8 cellular contexts compared by ENCODE assay signal in genomic region chr12:102119674-102120563, GRCh38. TPM values are rescaled to one million over a fixed set of nuclear protein-coding genes. Genes with fewer than 3 reads are reported as not detected.
DNase-seq lines count a peak whose midpoint lies in the region; ATAC-seq and TF ChIP-seq lines count a peak whose summit lies in the region.

A gene with protein sequence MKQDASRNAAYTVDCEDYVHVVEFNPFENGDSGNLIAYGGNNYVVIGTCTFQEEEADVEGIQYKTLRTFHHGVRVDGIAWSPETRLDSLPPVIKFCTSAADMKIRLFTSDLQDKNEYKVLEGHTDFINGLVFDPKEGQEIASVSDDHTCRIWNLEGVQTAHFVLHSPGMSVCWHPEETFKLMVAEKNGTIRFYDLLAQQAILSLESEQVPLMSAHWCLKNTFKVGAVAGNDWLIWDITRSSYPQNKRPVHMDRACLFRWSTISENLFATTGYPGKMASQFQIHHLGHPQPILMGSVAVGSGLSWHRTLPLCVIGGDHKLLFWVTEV (minus strand): TSS chr12:102120114. CDS start chr12:102118518, 1,596 bp downstream.
A gene with protein sequence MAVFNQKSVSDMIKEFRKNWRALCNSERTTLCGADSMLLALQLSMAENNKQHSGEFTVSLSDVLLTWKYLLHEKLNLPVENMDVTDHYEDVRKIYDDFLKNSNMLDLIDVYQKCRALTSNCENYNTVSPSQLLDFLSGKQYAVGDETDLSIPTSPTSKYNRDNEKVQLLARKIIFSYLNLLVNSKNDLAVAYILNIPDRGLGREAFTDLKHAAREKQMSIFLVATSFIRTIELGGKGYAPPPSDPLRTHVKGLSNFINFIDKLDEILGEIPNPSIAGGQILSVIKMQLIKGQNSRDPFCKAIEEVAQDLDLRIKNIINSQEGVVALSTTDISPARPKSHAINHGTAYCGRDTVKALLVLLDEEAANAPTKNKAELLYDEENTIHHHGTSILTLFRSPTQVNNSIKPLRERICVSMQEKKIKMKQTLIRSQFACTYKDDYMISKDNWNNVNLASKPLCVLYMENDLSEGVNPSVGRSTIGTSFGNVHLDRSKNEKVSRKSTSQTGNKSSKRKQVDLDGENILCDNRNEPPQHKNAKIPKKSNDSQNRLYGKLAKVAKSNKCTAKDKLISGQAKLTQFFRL (plus strand): TSS chr12:102120183. CDS start chr12:102123889, 3,706 bp downstream.

- H2AFZ ChIP-seq in fibroblast of lung (ENCODE audit: low read length): peak within 1 kb of the TSS; percentile 99

- H3K27ac ChIP-seq in DOHH2 (ENCODE audit: low read depth, low read length) (peak within 1 kb of the TSS; percentile 67), KOPT-K1 (ENCODE audit: low read depth, low read length, poor library complexity, severe bottlenecking) (peak within 1 kb of the TSS; percentile 78), fibroblast of lung (ENCODE audit: insufficient read depth, low read length) (peak within 1 kb of the TSS; percentile 76)
- H3K27ac ChIP-seq in naive thymus-derived CD4-positive, alpha-beta T cell (ENCODE audit: low read depth, low read length): peak within 1 kb of the TSS; percentile 91

- peak; percentile 95 for ATAC-seq in GM21786 (IDR thresholded peaks at IDR 0.05; ENCODE audit: unreplicated experiment)
- peak; percentile 98 for ATAC-seq in naive thymus-derived CD4-positive, alpha-beta T cell
- peak; percentile 98 for ATAC-seq in stimulated activated naive B cell treated with anti-CD40 and anti-IgM and Interleukin-4, amounts not matched to agents 10 μg/mL and 1 μg/mL and 100 μg/mL, for 72 hours (replicated peaks)

- no peaks in the 10 kb centered on the region for H3K9me2 ChIP-seq in DOHH2 (replicated peaks; ENCODE audit: control insufficient read depth, low read length)

- no peaks in the 10 kb centered on the region for H3K27me3 ChIP-seq in DOHH2 (ENCODE audit: control insufficient read depth, low read length)
- no peaks in the 10 kb centered on the region for H3K27me3 ChIP-seq in fibroblast of lung (ENCODE audit: control insufficient read depth, insufficient read depth, low read length)
- no peaks in the 10 kb centered on the region for H3K27me3 ChIP-seq in naive thymus-derived CD4-positive, alpha-beta T cell (ENCODE audit: control insufficient read depth in 2 of 2, insufficient read depth in 2 of 2, low read length in 2 of 2)

- no peaks in the 10 kb centered on the region for H3K9me3 Mint-ChIP-seq in activated T-helper 1 cell treated with anti-CD3 and anti-CD28 coated beads, Interleukin-12 subunit alpha, Interleukin-12 subunit beta, Interleukin-2, Interleukin-4 antibody, amounts not matched to agents 30 ng/mL and 10 ng/mL and 1 ng/mL, durations not matched to agents 14 hours and 24 hours and 36 hours
- H3K9me3 Mint-ChIP-seq in naive thymus-derived CD4-positive, alpha-beta T cell: no peaks in the 10 kb centered on the region
- no peaks in the 10 kb centered on the region for H3K9me3 Mint-ChIP-seq in stimulated activated naive B cell treated with anti-CD40 and anti-IgM and Interleukin-4, amounts not matched to agents 10 μg/mL and 1 μg/mL and 100 μg/mL, for 72 hours

- DNase-seq in RKO (ENCODE audit: low spot score): peak; percentile 92
- peak; percentile 92 for DNase-seq in activated T-helper 1 cell treated with anti-CD3 and anti-CD28 coated beads, Interleukin-12 subunit alpha, Interleukin-12 subunit beta, Interleukin-2, Interleukin-4 antibody, amounts not matched to agents 30 ng/mL and 10 ng/mL and 1 ng/mL, durations not matched to agents 14 hours and 24 hours and 36 hours (ENCODE audit: low spot score)
- DNase-seq in fibroblast of lung (ENCODE audit: low read depth in 2 of 2): peak; percentile 84 to 86
- peak; percentile 87 to 94 (median 91) for DNase-seq in naive thymus-derived CD4-positive, alpha-beta T cell
- peak; percentile 89 for DNase-seq in stimulated activated naive B cell treated with anti-CD40 and anti-IgM and Interleukin-4, amounts not matched to agents 10 μg/mL and 1 μg/mL and 100 μg/mL, for 72 hours

- intact Hi-C loops in activated T-helper 1 cell treated with anti-CD3 and anti-CD28 coated beads, Interleukin-12 subunit alpha, Interleukin-12 subunit beta, Interleukin-2, Interleukin-4 antibody, amounts not matched to agents 30 ng/mL and 10 ng/mL and 1 ng/mL, durations not matched to agents 14 hours and 24 hours and 36 hours (cut with micrococcal nuclease): loop anchor here (1.0 to 2.0 kb wide), 8 partner anchors 49 to 839 kb away; partner anchors contain the start of genes DRAM1 and UTP20
- intact Hi-C loops in naive thymus-derived CD4-positive, alpha-beta T cell (cut with micrococcal nuclease): loop anchor here (1.0 to 10.0 kb wide), 12 partner anchors 58 to 1978 kb away; partner anchors contain the start of genes ACTR6 (in 2 of the 2), BLTP3B (in 1 of the 2), DEPDC4 (in 1 of the 2) and DRAM1 (in 1 of the 2)

- H3K4me3 Mint-ChIP-seq in activated T-helper 1 cell treated with anti-CD3 and anti-CD28 coated beads, Interleukin-12 subunit alpha, Interleukin-12 subunit beta, Interleukin-2, Interleukin-4 antibody, amounts not matched to agents 30 ng/mL and 10 ng/mL and 1 ng/mL, durations not matched to agents 14 hours and 24 hours and 36 hours: peak within 1 kb of the TSS; percentile 92
- peak within 1 kb of the TSS; percentile 88 to 98 (median 93) for H3K4me3 Mint-ChIP-seq in naive thymus-derived CD4-positive, alpha-beta T cell
- H3K4me3 Mint-ChIP-seq in stimulated activated naive B cell treated with anti-CD40 and anti-IgM and Interleukin-4, amounts not matched to agents 10 μg/mL and 1 μg/mL and 100 μg/mL, for 72 hours: peak within 1 kb of the TSS; percentile 90 to 97

- peak within 1 kb of the TSS; percentile 80 for H3K9ac ChIP-seq in fibroblast of lung (ENCODE audit: insufficient read depth, low read length)

- CTCF ChIA-PET in naive thymus-derived CD4-positive, alpha-beta T cell (lab: Charles Lee): no interaction called here

- H3K36me3 ChIP-seq in DOHH2 (ENCODE audit: control insufficient read depth, low read length) (peaks cover 73% of the 10 kb centered on the region), KOPT-K1 (ENCODE audit: insufficient read depth, low read length) (peaks cover 51% of the 10 kb centered on the region), fibroblast of lung (ENCODE audit: control insufficient read depth, insufficient read depth, low read length) (no peaks in the 10 kb centered on the region)
- no peaks in the 10 kb centered on the region for H3K36me3 ChIP-seq in naive thymus-derived CD4-positive, alpha-beta T cell (ENCODE audit: control insufficient read depth in 2 of 3, insufficient read depth in 3 of 3, low read length in 3 of 3)

- TF ChIP-seq CTCF in DOHH2 (IDR thresholded peaks at IDR 0.05; ENCODE audit: low read depth, low read length, poor library complexity, severe bottlenecking): peak; percentile 7
- no peak for TF ChIP-seq CTCF in fibroblast of lung (conservative IDR thresholded peaks at IDR 0.05 in 1 of 2, IDR thresholded peaks at IDR 0.05 in 1 of 2; ENCODE audit: low read depth in 1 of 2, low read length in 2 of 2)

- H3K27ac Mint-ChIP-seq in activated T-helper 1 cell treated with anti-CD3 and anti-CD28 coated beads, Interleukin-12 subunit alpha, Interleukin-12 subunit beta, Interleukin-2, Interleukin-4 antibody, amounts not matched to agents 30 ng/mL and 10 ng/mL and 1 ng/mL, durations not matched to agents 14 hours and 24 hours and 36 hours: peak within 1 kb of the TSS; percentile 95
- H3K27ac Mint-ChIP-seq in naive thymus-derived CD4-positive, alpha-beta T cell: peak within 1 kb of the TSS; percentile 86 to 97 (median 92)
- H3K27ac Mint-ChIP-seq in stimulated activated naive B cell treated with anti-CD40 and anti-IgM and Interleukin-4, amounts not matched to agents 10 μg/mL and 1 μg/mL and 100 μg/mL, for 72 hours: peak within 1 kb of the TSS; percentile 97

- POLR2A ChIA-PET in naive thymus-derived CD4-positive, alpha-beta T cell (lab: Charles Lee): interaction anchor here (1.5 to 2.6 kb wide), 2 partner anchors 19 to 58 kb away, joined by 4 to 16 read pairs; partner anchors contain the start of gene WASHC3

- H3K4me3 ChIP-seq in DOHH2 (ENCODE audit: low read length) (peak within 1 kb of the TSS; percentile 84), fibroblast of lung (replicated peaks in 1 of 4; ENCODE audit: control extremely low read depth in 1 of 4, insufficient read depth in 1 of 4, low read depth in 3 of 4, low read length in 4 of 4) (peak within 1 kb of the TSS; percentile 64 to 94 (median 84))
- H3K4me3 ChIP-seq in naive thymus-derived CD4-positive, alpha-beta T cell (ENCODE audit: low read length): peak within 1 kb of the TSS; percentile 93

- H3K36me3 Mint-ChIP-seq in activated T-helper 1 cell treated with anti-CD3 and anti-CD28 coated beads, Interleukin-12 subunit alpha, Interleukin-12 subunit beta, Interleukin-2, Interleukin-4 antibody, amounts not matched to agents 30 ng/mL and 10 ng/mL and 1 ng/mL, durations not matched to agents 14 hours and 24 hours and 36 hours (ENCODE audit: low read depth): peaks cover 15% of the 10 kb centered on the region
- H3K36me3 Mint-ChIP-seq in naive thymus-derived CD4-positive, alpha-beta T cell: peaks cover 0 to 19% (median 12%) of the 10 kb centered on the region in 5 donors
- peaks cover 5 to 10% of the 10 kb centered on the region in 2 donors for H3K36me3 Mint-ChIP-seq in stimulated activated naive B cell treated with anti-CD40 and anti-IgM and Interleukin-4, amounts not matched to agents 10 μg/mL and 1 μg/mL and 100 μg/mL, for 72 hours

- peaks cover 48% of the 10 kb centered on the region for H3K4me1 Mint-ChIP-seq in activated T-helper 1 cell treated with anti-CD3 and anti-CD28 coated beads, Interleukin-12 subunit alpha, Interleukin-12 subunit beta, Interleukin-2, Interleukin-4 antibody, amounts not matched to agents 30 ng/mL and 10 ng/mL and 1 ng/mL, durations not matched to agents 14 hours and 24 hours and 36 hours (ENCODE audit: low read depth)
- H3K4me1 Mint-ChIP-seq in naive thymus-derived CD4-positive, alpha-beta T cell: peaks cover 14 to 49% (median 27%) of the 10 kb centered on the region in 7 donors
- peaks cover 11 to 16% of the 10 kb centered on the region in 2 donors for H3K4me1 Mint-ChIP-seq in stimulated activated naive B cell treated with anti-CD40 and anti-IgM and Interleukin-4, amounts not matched to agents 10 μg/mL and 1 μg/mL and 100 μg/mL, for 72 hours

- peaks cover 30% of the 10 kb centered on the region for H3K4me1 ChIP-seq in DOHH2 (ENCODE audit: control insufficient read depth, low read length)
- H3K4me1 ChIP-seq in fibroblast of lung (ENCODE audit: control insufficient read depth, extremely low read depth, insufficient read depth, low read length): no peaks in the 10 kb centered on the region
- H3K4me1 ChIP-seq in naive thymus-derived CD4-positive, alpha-beta T cell (ENCODE audit: control insufficient read depth in 2 of 2, insufficient read depth in 2 of 2, low read length in 2 of 2): peaks cover 9 to 14% of the 10 kb centered on the region in 2 donors

- H3K9me3 ChIP-seq in DOHH2 (ENCODE audit: control insufficient read depth, insufficient read depth, low read length): no peaks in the 10 kb centered on the region
- no peaks in the 10 kb centered on the region for H3K9me3 ChIP-seq in KOPT-K1 (ENCODE audit: insufficient read depth, low read length, poor library complexity, severe bottlenecking)
- no peaks in the 10 kb centered on the region for H3K9me3 ChIP-seq in fibroblast of lung (ENCODE audit: control insufficient read depth, insufficient read depth, low read depth, low read length)
- no peaks in the 10 kb centered on the region for H3K9me3 ChIP-seq in naive thymus-derived CD4-positive, alpha-beta T cell (ENCODE audit: control insufficient read depth in 2 of 3, low read length in 3 of 3)

- peaks cover 65% of the 10 kb centered on the region for H3K79me2 ChIP-seq in DOHH2 (ENCODE audit: control insufficient read depth, low read length)
- H3K79me2 ChIP-seq in fibroblast of lung (ENCODE audit: control insufficient read depth, insufficient read depth, low read length): peaks cover 29% of the 10 kb centered on the region

- H3F3A ChIP-seq in DOHH2 (ENCODE audit: control insufficient read depth, insufficient read depth): no peaks in the 10 kb centered on the region; the same call in 1 of the 2 replicates

- H4K20me1 ChIP-seq in DOHH2 (ENCODE audit: control insufficient read depth, insufficient read depth, low read depth, low read length) (no peaks in the 10 kb centered on the region), fibroblast of lung (ENCODE audit: control insufficient read depth, extremely low read depth, insufficient read depth, low read length) (no peaks in the 10 kb centered on the region)

- H3K4me2 ChIP-seq in DOHH2 (ENCODE audit: low read length): peak within 1 kb of the TSS; percentile 91
- H3K4me2 ChIP-seq in fibroblast of lung (ENCODE audit: extremely low read depth, insufficient read depth, low read length): peak within 1 kb of the TSS; percentile 94

- H3K27me3 Mint-ChIP-seq in activated T-helper 1 cell treated with anti-CD3 and anti-CD28 coated beads, Interleukin-12 subunit alpha, Interleukin-12 subunit beta, Interleukin-2, Interleukin-4 antibody, amounts not matched to agents 30 ng/mL and 10 ng/mL and 1 ng/mL, durations not matched to agents 14 hours and 24 hours and 36 hours (ENCODE audit: insufficient read depth): no peaks in the 10 kb centered on the region
- no peaks in the 10 kb centered on the region for H3K27me3 Mint-ChIP-seq in naive thymus-derived CD4-positive, alpha-beta T cell
- no peaks in the 10 kb centered on the region for H3K27me3 Mint-ChIP-seq in stimulated activated naive B cell treated with anti-CD40 and anti-IgM and Interleukin-4, amounts not matched to agents 10 μg/mL and 1 μg/mL and 100 μg/mL, for 72 hours

RNA-seq across cellular contexts. Expression of the first gene that starts in this region (rescaled TPM):
- total RNA-seq in activated T-helper 1 cell treated with anti-CD3 and anti-CD28 coated beads, Interleukin-12 subunit alpha, Interleukin-12 subunit beta, Interleukin-2, Interleukin-4 antibody, amounts not matched to agents 30 ng/mL and 10 ng/mL and 1 ng/mL, durations not matched to agents 14 hours and 24 hours and 36 hours: 81.5 and 84.1 TPM in 2 replicates
- total RNA-seq in fibroblast of lung: 30.3 and 38.3 TPM in 2 replicates
- 61.9 and 81.0 TPM in 2 replicates for polyA plus RNA-seq in fibroblast of lung
- 32.0 and 42.3 TPM in 2 replicates for polyA plus RNA-seq in fibroblast of lung (2012)
- polyA minus RNA-seq in fibroblast of lung (ENCODE audit: low replicate concordance): 2.8 TPM in 1 of 2 replicates, not detected in the other
- 10 to 100 TPM; 11.9 to 47.5 (median 18.5) TPM for total RNA-seq in naive thymus-derived CD4-positive, alpha-beta T cell
- polyA plus RNA-seq in naive thymus-derived CD4-positive, alpha-beta T cell: 10 to 100 TPM; 32.9 to 34.0 TPM

RNA-seq across cellular contexts. Expression of the second gene that starts in this region (rescaled TPM):
- total RNA-seq in activated T-helper 1 cell treated with anti-CD3 and anti-CD28 coated beads, Interleukin-12 subunit alpha, Interleukin-12 subunit beta, Interleukin-2, Interleukin-4 antibody, amounts not matched to agents 30 ng/mL and 10 ng/mL and 1 ng/mL, durations not matched to agents 14 hours and 24 hours and 36 hours: 23.5 and 25.1 TPM in 2 replicates
- total RNA-seq in fibroblast of lung: 3.6 and 9.4 TPM in 2 replicates
- 5.7 and 11.7 TPM in 2 replicates for polyA plus RNA-seq in fibroblast of lung
- 3.3 and 7.0 TPM in 2 replicates for polyA plus RNA-seq in fibroblast of lung (2012)
- polyA minus RNA-seq in fibroblast of lung (ENCODE audit: low replicate concordance): 1.4 and 1.6 TPM in 2 replicates
- 10 to 100 TPM in 1 of 5 experiments, 1 to 10 TPM in 4; 1.1 to 21.5 (median 1.5) TPM for total RNA-seq in naive thymus-derived CD4-positive, alpha-beta T cell
- 1 to 10 TPM; 1.7 to 2.2 TPM for polyA plus RNA-seq in naive thymus-derived CD4-positive, alpha-beta T cell

Comparison
In these comparisons a context has a peak if more than half of its experiments do, and no peak if none do; other contexts are left out.
1. Peak in every context shown above with its lines: DNase-seq, ATAC-seq, H3K4me3 ChIP-seq and H3K27ac ChIP-seq.